ENCODE assay signal across 18 cellular contexts in the genomic region with DNA sequence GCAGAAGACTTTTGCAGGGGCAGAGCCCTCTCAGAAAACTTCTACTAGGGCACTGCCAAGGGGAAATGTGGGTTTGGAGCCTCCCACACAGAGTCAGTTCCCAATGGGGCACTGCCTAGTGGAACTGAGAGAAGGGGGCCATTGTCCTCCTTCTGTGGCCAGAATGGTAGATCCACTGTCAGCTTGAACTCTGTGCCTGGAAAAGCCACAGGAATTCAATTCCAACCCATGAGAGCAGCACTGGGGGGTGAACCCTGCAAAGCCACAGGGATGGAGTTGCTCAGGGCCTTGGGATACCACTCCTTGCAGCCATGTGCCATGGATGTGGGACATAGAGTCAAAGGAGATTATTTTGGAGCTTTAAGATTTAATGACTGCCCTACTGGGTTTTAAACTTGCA.
A peak's percentile ranks its signal among the peaks of the same experiment; 100 is the strongest.
DNase-seq lines count a peak whose midpoint lies in the region; ATAC-seq lines count a peak whose summit lies in the region.
"Had no signal": no experiment of that assay in that cellular context is flagged by ENCODE, and none has a peak within 500 bp of the region (broad histone marks: within the 10 kb centered on the region; RNA-seq: fewer than 3 reads in every experiment).

No MANE protein-coding gene starts in this region.

- peak; percentile 25 for DNase-seq in EH (ENCODE audit: low read depth)
- peak; percentile 14 for DNase-seq in HT1080 (ENCODE audit: low read depth)
- DNase-seq in RPMI7951 (ENCODE audit: low read depth) = peak; percentile 53
- peak; percentile 37 for DNase-seq in myocyte (ENCODE audit: low read depth)
- DNase-seq in AG08396 (ENCODE audit: low spot score) = no peak
- DNase-seq: 8988T; ACHN; AML-193; Caco-2; Calu3; CD4-positive, alpha-beta T cell; CD8-positive, alpha-beta T cell; DMS79 treated with DMSO at 0.1 percent for 48 hours; EL; GDM1 had no signal

- ATAC-seq in GM21367 (IDR thresholded peaks at IDR 0.05; ENCODE audit: unreplicated experiment) = no peak
- ATAC-seq in HG03139 (IDR thresholded peaks at IDR 0.05; ENCODE audit: unreplicated experiment) = no peak
- ATAC-seq: CD8-positive, alpha-beta T cell; GM12878 had no signal
